Comparison of ENCODE assay signal across 9 cellular contexts in the genomic region with DNA sequence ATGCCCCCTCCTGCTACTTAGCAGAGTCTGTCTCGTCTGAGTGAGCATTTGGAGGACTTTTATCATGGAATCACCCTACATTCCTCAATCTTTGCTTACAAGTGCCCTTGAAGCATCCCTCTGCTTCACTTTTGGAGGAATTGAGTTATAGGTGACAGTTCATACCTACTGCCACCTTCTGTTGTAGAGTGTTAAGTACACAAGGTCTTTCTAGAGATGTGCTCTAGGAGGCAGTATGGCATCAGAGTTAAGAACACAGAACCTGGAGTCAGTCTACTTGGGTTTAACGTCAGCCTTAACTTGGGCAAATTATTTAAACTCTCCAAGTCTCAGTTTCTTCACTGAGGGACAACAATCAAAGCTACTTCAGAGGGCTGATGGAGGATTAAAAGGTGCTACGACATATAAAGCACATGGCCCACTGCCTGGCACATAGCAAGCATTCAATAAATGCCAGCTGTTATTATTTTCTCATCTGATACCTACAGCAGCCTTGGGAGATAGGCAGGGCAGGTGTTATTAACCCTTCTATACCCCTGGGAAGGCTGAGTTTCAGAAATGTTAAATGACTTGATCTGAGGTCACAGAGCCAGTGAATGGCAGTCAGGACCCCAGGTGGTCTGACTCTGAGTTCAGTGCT.
DNase-seq lines count a peak whose midpoint lies in the region; TF ChIP-seq lines count a peak whose summit lies in the region.
"Had no signal": no experiment of that assay in that cellular context is flagged by ENCODE, and none has a peak within 500 bp of the region (broad histone marks: within the 10 kb centered on the region; RNA-seq: fewer than 3 reads in every experiment).

No MANE protein-coding gene starts in this region.

- no peak overlapping the region for H3K4me2 ChIP-seq in OCI-LY1 (ENCODE audit: low read length)

- H3K4me1 ChIP-seq in HEK293 (ENCODE audit: control insufficient read depth, insufficient read depth, low read length) (no peaks in the 10 kb centered on the region), OCI-LY1 (ENCODE audit: insufficient read depth, low read length, severe bottlenecking) (no peaks in the 10 kb centered on the region)

- no peaks in the 10 kb centered on the region for H3K9me2 ChIP-seq in OCI-LY1 (ENCODE audit: low read depth, low read length)

- no peaks in the 10 kb centered on the region for H3K79me2 ChIP-seq in OCI-LY1 (ENCODE audit: insufficient read depth, low read length)

- H3K36me3 ChIP-seq in HEK293 (ENCODE audit: control insufficient read depth in 2 of 2, insufficient read depth in 1 of 2, low read length in 2 of 2) (no peaks in the 10 kb centered on the region), OCI-LY1 (ENCODE audit: insufficient read depth, low read length) (no peaks in the 10 kb centered on the region)
- H3K36me3 ChIP-seq: neutrophil had no signal

- peak; percentile 6 for DNase-seq in DMS153 treated with DMSO at 0.1 percent for 48 hours (lab: John Stamatoyannopoulos, UW; ENCODE audit: unreplicated experiment)
- no peak for DNase-seq in DMS153 (lab: John Stamatoyannopoulos, UW)
- peak; percentile 52 for DNase-seq in fibroblast of pulmonary artery (ENCODE audit: low read depth)
- no peak for DNase-seq in GDM1 (lab: John Stamatoyannopoulos, UW)
- DNase-seq in hepatic stellate cell (ENCODE audit: low spot score) = no peak
- DNase-seq in DMS79 treated with DMSO at 0.1 percent for 48 hours (lab: John Stamatoyannopoulos, UW) = no peak

- H3K27ac ChIP-seq in HEK293 (ENCODE audit: extremely low read depth, low read depth, low read length) = no peak overlapping the region
- H3K27ac ChIP-seq in OCI-LY1 (ENCODE audit: low read depth, low read length, poor library complexity, severe bottlenecking) = no peak overlapping the region
- H3K27ac ChIP-seq: neutrophil had no signal

- POLR2A ChIA-PET in HEK293 (lab: Yijun Ruan, JAX) = no interaction called here

- CTCF ChIA-PET in HEK293 (lab: Yijun Ruan, JAX) = interaction anchor here (0.6 to 2.2 kb wide), 25 partner anchors 15 to 870 kb away, joined by 3 to 10 read pairs (median 4); no protein-coding TSS in a partner anchor

- H3K4me3 ChIP-seq in HEK293 (ENCODE audit: low read depth, low read length) (no peak overlapping the region), OCI-LY1 (ENCODE audit: low read depth, low read length, poor library complexity, severe bottlenecking) (no peak overlapping the region), fibroblast of pulmonary artery (replicated peaks; ENCODE audit: low read depth, low read length) (no peak overlapping the region)

- peak; percentile 77 for TF ChIP-seq CTCF in HEK293 (tag by site-specific recombination; IDR thresholded peaks at IDR 0.05)
- peak; percentile 94 for TF ChIP-seq CTCF in OCI-LY1 (IDR thresholded peaks at IDR 0.05; ENCODE audit: low read length)
- peak; percentile 68 for TF ChIP-seq CTCF in fibroblast of pulmonary artery (IDR thresholded peaks at IDR 0.05; ENCODE audit: low read length, missing control alignments)

- H2AFZ ChIP-seq in OCI-LY1 (ENCODE audit: low read length) = no peak overlapping the region

- no peak overlapping the region for H3K9ac ChIP-seq in OCI-LY1 (ENCODE audit: low read length)

- H3K9me3 ChIP-seq in HEK293 (ENCODE audit: control insufficient read depth, insufficient read depth, low read depth, low read length) (no peaks in the 10 kb centered on the region), OCI-LY1 (ENCODE audit: low read length) (peaks cover 3% of the 10 kb centered on the region; the same call in 1 of the 2 replicates)

- H4K20me1 ChIP-seq in OCI-LY1 (ENCODE audit: insufficient read depth, low read length) = no peaks in the 10 kb centered on the region

- H3F3A ChIP-seq in OCI-LY1 (ENCODE audit: insufficient read depth, low read length) = no peaks in the 10 kb centered on the region

- H3K27me3 ChIP-seq in OCI-LY1 (ENCODE audit: insufficient read depth, low read length) = no peaks in the 10 kb centered on the region

TF ChIP-seq in HEK293, 187 proteins besides CTCF, POLR2A, EP300 and RAD21:
- peak; percentile 62 for TF ChIP-seq ZNF654 (tag by site-specific recombination; IDR thresholded peaks at IDR 0.05; ENCODE audit: low read depth)
- TF ChIP-seq GFI1B (tag by site-specific recombination; IDR thresholded peaks at IDR 0.05) = no peak
- TF ChIP-seq ZNF155 (tag by site-specific recombination; IDR thresholded peaks at IDR 0.05) = no peak
- no peak for TF ChIP-seq ZXDB (tag by site-specific recombination; IDR thresholded peaks at IDR 0.05)
- TF ChIP-seq ZNF354C (tag by site-specific recombination; IDR thresholded peaks at IDR 0.05; ENCODE audit: borderline replicate concordance, low read depth) = no peak
TF ChIP-seq in HEK293: peak in this region for 1.

Comparison
In these comparisons a context has a peak if more than half of its experiments do, and no peak if none do; other contexts are left out.
1. DNase-seq: peak in DMS153 treated with DMSO at 0.1 percent for 48 hours (single experiment) and fibroblast of pulmonary artery (single experiment); none in DMS153 (single experiment), GDM1 (single experiment), hepatic stellate cell (single experiment) and DMS79 treated with DMSO at 0.1 percent for 48 hours (single experiment).
2. Peak in every context shown above with its lines, with median percentiles within 50 percentile points of each other: CTCF ChIP-seq.